ENCODE assay signal across 1 cellular context in the genomic region with DNA sequence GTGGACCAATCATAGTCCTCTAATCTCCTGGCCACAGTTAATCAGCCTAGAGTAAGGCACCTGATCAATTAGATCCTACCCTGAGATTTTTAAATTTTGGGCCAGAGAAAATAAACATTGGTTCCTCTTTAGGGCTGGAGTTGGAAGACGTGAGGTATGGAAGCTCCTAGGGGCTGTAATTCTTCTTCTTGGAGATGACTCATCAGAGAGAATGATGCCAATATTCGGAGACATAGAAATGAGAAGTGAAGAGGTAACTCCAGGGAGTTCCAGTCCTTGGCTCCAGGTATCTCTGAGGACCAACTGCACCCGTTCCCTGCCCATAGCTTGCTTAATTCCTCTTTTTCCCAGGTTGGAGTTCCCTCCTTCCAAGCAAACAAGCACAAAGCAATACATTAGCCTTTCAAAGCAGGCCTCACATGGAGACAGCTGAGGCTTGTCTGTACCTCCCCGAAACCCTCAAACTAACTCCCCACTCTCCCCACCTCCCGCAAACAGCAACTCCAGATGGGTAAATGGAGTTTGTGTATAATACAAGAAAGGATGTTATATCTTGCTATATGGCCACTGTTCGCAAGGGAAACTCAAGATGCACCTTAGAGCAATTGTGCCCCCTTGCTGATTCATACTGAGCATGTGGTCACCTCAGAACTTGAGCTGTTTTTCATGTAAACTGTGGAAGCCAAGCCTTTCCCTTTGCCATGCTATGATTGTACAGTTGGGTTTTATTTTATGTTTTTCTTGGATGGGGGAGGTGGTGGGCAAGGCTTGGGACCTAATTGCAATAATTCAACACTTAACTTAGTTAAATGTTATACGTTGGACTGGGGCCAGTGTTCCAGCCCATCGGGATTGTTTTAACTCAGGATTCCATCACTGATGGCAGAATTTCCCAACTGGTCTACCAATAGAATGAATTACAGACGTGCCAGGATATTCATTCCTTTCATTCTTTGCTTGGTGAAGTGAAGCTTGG.
TF ChIP-seq lines count a peak whose summit lies in the region.

No MANE protein-coding gene starts in this region.

TF ChIP-seq in K562, 482 proteins besides CTCF, POLR2A, EP300 and RAD21 (continued from another document):
- TF ChIP-seq, protein P1, sequence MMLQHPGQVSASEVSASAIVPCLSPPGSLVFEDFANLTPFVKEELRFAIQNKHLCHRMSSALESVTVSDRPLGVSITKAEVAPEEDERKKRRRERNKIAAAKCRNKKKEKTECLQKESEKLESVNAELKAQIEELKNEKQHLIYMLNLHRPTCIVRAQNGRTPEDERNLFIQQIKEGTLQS (IDR thresholded peaks at IDR 0.05), result peak; percentile 74
- TF ChIP-seq, protein P1 (CRISPR knock-in tag; conservative IDR thresholded peaks at IDR 0.05), result no peak
- TF ChIP-seq JUND (IDR thresholded peaks at IDR 0.05; ENCODE audit: borderline replicate concordance, low read depth, low read length) (peak; percentile 58; the same call in 1 of the 2 replicates), JUND (tag; IDR thresholded peaks at IDR 0.05; ENCODE audit: borderline replicate concordance, low read depth, low read length) (peak; percentile 72; the same call in 2 of the 3 replicates)
